Comparison of ENCODE assay signal across 19 cellular contexts in the genomic region with DNA sequence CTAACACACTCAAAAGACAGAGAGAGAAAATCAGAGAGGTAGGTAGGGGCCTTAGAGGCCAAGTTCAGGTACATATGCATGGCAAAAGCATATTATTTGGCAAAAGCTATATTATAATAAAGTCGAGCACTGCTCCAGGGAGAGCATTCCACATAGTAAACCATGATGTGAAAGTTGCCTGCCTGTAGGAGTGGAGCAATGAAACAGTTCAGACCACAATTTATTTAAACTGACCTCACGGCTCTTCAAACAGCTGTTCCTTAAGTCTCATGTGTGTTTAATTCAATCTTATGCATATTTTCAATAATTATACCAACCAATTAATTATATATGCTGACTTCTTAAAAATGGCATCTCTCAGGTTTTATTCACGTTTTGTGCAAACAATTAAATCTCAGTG. TPM values are rescaled to one million over a fixed set of nuclear protein-coding genes. Genes with fewer than 3 reads are reported as not detected.
DNase-seq lines count a peak whose midpoint lies in the region; ATAC-seq and TF ChIP-seq lines count a peak whose summit lies in the region.
"Had no signal": no experiment of that assay in that cellular context is flagged by ENCODE, and none has a peak within 500 bp of the region (broad histone marks: within the 10 kb centered on the region; RNA-seq: fewer than 3 reads in every experiment).

No MANE protein-coding gene starts in this region.

- TF ChIP-seq CTCF in CD8-positive, alpha-beta T cell (IDR thresholded peaks at IDR 0.05): no peak
- no peak for TF ChIP-seq CTCF in activated B cell treated with CpG ODN at 0.5 μM for 24 hours (IDR thresholded peaks at IDR 0.05)
- no peak for TF ChIP-seq CTCF in fibroblast of villous mesenchyme (IDR thresholded peaks at IDR 0.05; ENCODE audit: insufficient read depth, low read depth, low read length)

- no peaks in the 10 kb centered on the region for H3K27me3 Mint-ChIP-seq in CD8-positive, alpha-beta T cell (ENCODE audit: low read depth)
- no peaks in the 10 kb centered on the region for H3K27me3 Mint-ChIP-seq in activated B cell treated with CpG ODN at 0.5 μM for 24 hours

- no peaks in the 10 kb centered on the region for H3K9me3 Mint-ChIP-seq in CD8-positive, alpha-beta T cell
- no peaks in the 10 kb centered on the region for H3K9me3 Mint-ChIP-seq in activated B cell treated with CpG ODN at 0.5 μM for 24 hours

- CTCF ChIA-PET in CD8-positive, alpha-beta T cell (lab: Charles Lee): no interaction called here
- CTCF ChIA-PET in activated B cell treated with CpG ODN at 0.5 μM for 24 hours (lab: Charles Lee): interaction anchor here (0.8 kb wide), 1 partner anchor 10 kb away, joined by 3 read pairs; no protein-coding TSS in a partner anchor

- no peak overlapping the region for H3K4me3 ChIP-seq in CD8-positive, alpha-beta T cell (ENCODE audit: low read depth, low read length)
- H3K4me3 ChIP-seq in fibroblast of villous mesenchyme (ENCODE audit: low read depth, low read length): peak overlapping the region; percentile 25
- H3K4me3 ChIP-seq: BLaER1 treated with 17β-estradiol and CSF1 and Interleukin-3, amounts not matched to agents 10 nM and 100 nM; gastroesophageal sphincter; MG63 had no signal

- no peak for TF ChIP-seq POLR2A in erythroblast (IDR thresholded peaks at IDR 0.05; ENCODE audit: low read length)

- H3K27me3 ChIP-seq in CD8-positive, alpha-beta T cell (ENCODE audit: insufficient read depth, low read length): no peaks in the 10 kb centered on the region
- H3K27me3 ChIP-seq: BLaER1 treated with 17β-estradiol and CSF1 and Interleukin-3, amounts not matched to agents 10 nM and 100 nM; gastroesophageal sphincter; MG63 had no signal

- peaks cover 8% of the 10 kb centered on the region for H3K36me3 Mint-ChIP-seq in CD8-positive, alpha-beta T cell
- peaks cover 7% of the 10 kb centered on the region for H3K36me3 Mint-ChIP-seq in activated B cell treated with CpG ODN at 0.5 μM for 24 hours (ENCODE audit: low read depth)

- peaks cover 42% of the 10 kb centered on the region for H3K4me1 Mint-ChIP-seq in CD8-positive, alpha-beta T cell (ENCODE audit: low read depth)
- H3K4me1 Mint-ChIP-seq in activated B cell treated with CpG ODN at 0.5 μM for 24 hours: peaks cover 61% of the 10 kb centered on the region

- intact Hi-C loops in CD8-positive, alpha-beta T cell (cut with DNase I, micrococcal nuclease): loop anchor here (5.0 to 10.0 kb wide), 4 partner anchors 162 to 614 kb away; a partner anchor contains a TSS
- intact Hi-C loops in activated B cell treated with CpG ODN at 0.5 μM for 24 hours (cut with micrococcal nuclease): loop anchor here (10.0 kb wide), 1 partner anchor 1468 kb away; a partner anchor contains a TSS

- no peak for ATAC-seq in CD8-positive, alpha-beta T cell
- ATAC-seq in activated B cell treated with CpG ODN at 0.5 μM for 24 hours (ENCODE audit: low read depth): no peak
- ATAC-seq: gastroesophageal sphincter, SK-N-SH treated with all-trans-retinoic acid at 6 μM for 48 hours had no signal

- peak overlapping the region; percentile 64 for H3K27ac Mint-ChIP-seq in CD8-positive, alpha-beta T cell
- peak overlapping the region; percentile 7 for H3K27ac Mint-ChIP-seq in activated B cell treated with CpG ODN at 0.5 μM for 24 hours
- H3K27ac Mint-ChIP-seq: nephron progenitor cell had no signal

- DNase-seq in AG08396 (ENCODE audit: low spot score) (peak; percentile 30), activated B cell treated with CpG ODN at 0.5 μM for 24 hours (no peak), fibroblast of villous mesenchyme (ENCODE audit: low read depth) (peak; percentile 90), GM03348 (ENCODE audit: low spot score) (no peak), erythroblast (lab: John Stamatoyannopoulos, UW) (no peak), DMS53 treated with DMSO at 0.1 percent for 48 hours (lab: John Stamatoyannopoulos, UW; ENCODE audit: unreplicated experiment) (no peak)
- no peak for DNase-seq in CD8-positive, alpha-beta T cell
- DNase-seq: activated CD8-positive, alpha-beta memory T cell treated with anti-CD3 and anti-CD28 coated beads, Interleukin-2, amount 50 U/mL, for 4 hours; cerebellar nuclear complex; MG63; NCI-H187 treated with DMSO at 0.1 percent for 48 hours; NCI-H510A treated with DMSO at 0.1 percent for 48 hours; nephron progenitor cell had no signal

- no peak overlapping the region for H3K27ac ChIP-seq in CD8-positive, alpha-beta T cell (ENCODE audit: low read depth, low read length)
- H3K27ac ChIP-seq: BLaER1 treated with 17β-estradiol and CSF1 and Interleukin-3, amounts not matched to agents 10 nM and 100 nM; gastroesophageal sphincter; VCaP had no signal

- H3K4me3 Mint-ChIP-seq in CD8-positive, alpha-beta T cell: no peak overlapping the region
- H3K4me3 Mint-ChIP-seq in activated B cell treated with CpG ODN at 0.5 μM for 24 hours: no peak overlapping the region
- H3K4me3 Mint-ChIP-seq: nephron progenitor cell had no signal

- peaks cover 18% of the 10 kb centered on the region for H3K4me1 ChIP-seq in CD8-positive, alpha-beta T cell (ENCODE audit: insufficient read depth, low read length)

- H3K9me3 ChIP-seq in CD8-positive, alpha-beta T cell (ENCODE audit: low read length): no peaks in the 10 kb centered on the region
- H3K9me3 ChIP-seq: gastroesophageal sphincter, MG63 had no signal

- no peaks in the 10 kb centered on the region for H3K36me3 ChIP-seq in CD8-positive, alpha-beta T cell (ENCODE audit: insufficient read depth, low read length)
- H3K36me3 ChIP-seq: gastroesophageal sphincter had no signal

- POLR2A ChIA-PET in CD8-positive, alpha-beta T cell (lab: Charles Lee): no interaction called here
- POLR2A ChIA-PET in activated B cell treated with CpG ODN at 0.5 μM for 24 hours (lab: Charles Lee): interaction anchor here (1.0 to 1.4 kb wide), 2 partner anchors 9 to 84 kb away, joined by 3 read pairs; no protein-coding TSS in a partner anchor

RNA-seq across cellular contexts. Expression of a gene that starts 3.3 kb away (rescaled TPM):
- 10 to 100 TPM; 82.2 to 89.8 TPM for total RNA-seq in CD8-positive, alpha-beta T cell
- total RNA-seq in activated B cell treated with CpG ODN at 0.5 μM for 24 hours: 44.8 and 45.9 TPM in 2 replicates
- 55.3 and 56.0 TPM in 2 replicates for total RNA-seq in fibroblast of villous mesenchyme

RNA-seq across cellular contexts. Expression of a gene that starts 43.9 kb away (rescaled TPM):
- under 1 TPM; 0.05 to 0.06 TPM for total RNA-seq in CD8-positive, alpha-beta T cell
- 0.18 and 0.20 TPM in 2 replicates for total RNA-seq in activated B cell treated with CpG ODN at 0.5 μM for 24 hours
- not detected in 2 replicates for total RNA-seq in fibroblast of villous mesenchyme
- total RNA-seq: H4, renal cortical epithelial cell had no signal

Comparison
In these comparisons a context has a peak if more than half of its experiments do, and no peak if none do; other contexts are left out.
1. DNase-seq: peak in AG08396 (single experiment) and fibroblast of villous mesenchyme (single experiment); none in CD8-positive, alpha-beta T cell (0 of 7), activated B cell treated with CpG ODN at 0.5 μM for 24 hours (single experiment), GM03348 (single experiment), erythroblast (0 of 2) and DMS53 treated with DMSO at 0.1 percent for 48 hours (single experiment).